14 cellular contexts compared by ENCODE assay signal in genomic region chr3:12833226-12834161, GRCh38. TPM values are rescaled to one million over a fixed set of nuclear protein-coding genes. Genes with fewer than 3 reads are reported as not detected.
DNase-seq lines count a peak whose midpoint lies in the region; ATAC-seq, FAIRE-seq and TF ChIP-seq lines count a peak whose summit lies in the region.
"Had no signal": no experiment of that assay in that cellular context is flagged by ENCODE, and none has a peak within 500 bp of the region (broad histone marks: within the 10 kb centered on the region; RNA-seq: fewer than 3 reads in every experiment).

No MANE protein-coding gene starts in this region.

- peak overlapping the region; percentile 27 for H3K27ac ChIP-seq in cardiac muscle cell
- H3K27ac ChIP-seq in H1 (ENCODE audit: low read depth, low read length), result peak overlapping the region; percentile 21
- H3K27ac ChIP-seq: C4-2B, uterus had no signal

- H3K4me3 Mint-ChIP-seq in stimulated activated naive B cell treated with anti-CD40 and anti-IgM and Interleukin-4, amounts not matched to agents 10 μg/mL and 1 μg/mL and 100 μg/mL, for 72 hours, result no peak overlapping the region
- H3K4me3 Mint-ChIP-seq: activated CD4-positive, alpha-beta memory T cell treated with anti-CD3 and anti-CD28 coated beads for 36 hours had no signal

- H4K8ac ChIP-seq in H1 (ENCODE audit: extremely low read depth, insufficient read depth, low read length), result no peak overlapping the region

- H2AFZ ChIP-seq in H1 (ENCODE audit: low read length), result no peak overlapping the region

- H2BK20ac ChIP-seq in H1 (ENCODE audit: low read length), result no peak overlapping the region

- peaks cover 1 to 29% of the 10 kb centered on the region in 2 experiments for H3K79me2 ChIP-seq in H1 (ENCODE audit: control insufficient read depth in 1 of 2, insufficient read depth in 2 of 2, low read length in 2 of 2)

- TF ChIP-seq EP300 in H1 (IDR thresholded peaks at IDR 0.05; ENCODE audit: borderline replicate concordance in 1 of 2, low read depth in 2 of 2, low read length in 2 of 2), result no peak

- no peak for TF ChIP-seq RAD21 in H1 (IDR thresholded peaks at IDR 0.05 in 1 of 2, conservative IDR thresholded peaks at IDR 0.05 in 1 of 2; ENCODE audit: low read depth in 2 of 2, low read length in 2 of 2)

- H3K4me1 Mint-ChIP-seq in stimulated activated naive B cell treated with anti-CD40 and anti-IgM and Interleukin-4, amounts not matched to agents 10 μg/mL and 1 μg/mL and 100 μg/mL, for 72 hours, result peaks cover 17 to 42% of the 10 kb centered on the region in 2 donors

- peak in 1 of 2 experiments; percentile 97; a peak in 2 of 3 replicates for TF ChIP-seq POLR2A in H1 (IDR thresholded peaks at IDR 0.05; ENCODE audit: control extremely low read depth in 1 of 2, low read depth in 2 of 2, low read length in 2 of 2)

- peak overlapping the region in 2 of 4 experiments; percentile 17 to 20; a peak in 1 of 7 replicates for H3K9ac ChIP-seq in H1 (replicated peaks in 1 of 4; ENCODE audit: extremely low read depth in 1 of 4, low read depth in 3 of 4, low read length in 3 of 4)

- DNase-seq in cardiac muscle cell (ENCODE audit: low read depth in 1 of 2, low spot score in 1 of 2) (no peak), left ventricle myocardium superior (no peak), NCI-H345 treated with DMSO at 0.1 percent for 48 hours (lab: John Stamatoyannopoulos, UW; ENCODE audit: unreplicated experiment) (peak; percentile 45), H1 (ENCODE audit: low read depth in 1 of 2, low spot score in 2 of 2) (no peak), NCI-H69 (lab: John Stamatoyannopoulos, UW) (no peak)
- DNase-seq in stimulated activated naive B cell treated with anti-CD40 and anti-IgM and Interleukin-4, amounts not matched to agents 10 μg/mL and 1 μg/mL and 100 μg/mL, for 72 hours, result no peak
- no peak for DNase-seq in effector CD4-positive, alpha-beta T cell
- DNase-seq in stimulated activated CD4-positive, alpha-beta T cell treated with anti-CD3 and anti-CD28 coated beads, Interleukin-15, amount 100 ng/mL, for 24 hours, result no peak
- DNase-seq: activated CD4-positive, alpha-beta memory T cell treated with anti-CD3 and anti-CD28 coated beads for 36 hours; T-helper 1 cell; uterus had no signal

- H2BK120ac ChIP-seq in H1 (replicated peaks; ENCODE audit: low read depth, low read length), result no peak overlapping the region

- peaks cover 79% of the 10 kb centered on the region for H3K36me3 ChIP-seq in cardiac muscle cell
- H3K36me3 ChIP-seq in H1 (ENCODE audit: control insufficient read depth in 2 of 4, insufficient read depth in 4 of 4, low read length in 3 of 4), result peaks cover 52 to 76% (median 60%) of the 10 kb centered on the region in 4 experiments
- H3K36me3 ChIP-seq: uterus had no signal

- H2BK5ac ChIP-seq in H1 (ENCODE audit: low read depth, low read length), result peak overlapping the region; percentile 44; the same call in 1 of the 2 replicates

- no peaks in the 10 kb centered on the region for H3K9me3 Mint-ChIP-seq in stimulated activated naive B cell treated with anti-CD40 and anti-IgM and Interleukin-4, amounts not matched to agents 10 μg/mL and 1 μg/mL and 100 μg/mL, for 72 hours
- H3K9me3 Mint-ChIP-seq: activated CD4-positive, alpha-beta memory T cell treated with anti-CD3 and anti-CD28 coated beads for 36 hours had no signal

- WGBS in H1 (ENCODE audit: extremely low coverage in 1 of 2, insufficient coverage in 1 of 2, insufficient read length in 1 of 2, insufficient replicate concordance in 2 of 2, low coverage in 1 of 2, low lambda C conversion rate in 2 of 2, missing lambda C conversion rate in 1 of 2), 2 experiments, result 80% methylated on average over 13 of the region's 13 CpGs; no CpG with 5 or more reads in 1 of the 2 experiments

- ATAC-seq in left ventricle myocardium superior, result no peak
- peak in 1 of 2 donors; percentile 17 for ATAC-seq in stimulated activated naive B cell treated with anti-CD40 and anti-IgM and Interleukin-4, amounts not matched to agents 10 μg/mL and 1 μg/mL and 100 μg/mL, for 72 hours (replicated peaks)

- H3K56ac ChIP-seq in H1 (replicated peaks; ENCODE audit: insufficient read length, low read depth, low read length), result no peak overlapping the region

- no peaks in the 10 kb centered on the region for H3K9me3 ChIP-seq in cardiac muscle cell (ENCODE audit: low read depth)
- no peaks in the 10 kb centered on the region for H3K9me3 ChIP-seq in H1 (ENCODE audit: insufficient read depth in 2 of 2, low read depth in 1 of 2, low read length in 1 of 2)
- H3K9me3 ChIP-seq: uterus had no signal

- TF ChIP-seq CTCF in cardiac muscle cell (IDR thresholded peaks at IDR 0.05; ENCODE audit: low read depth, low read length) (no peak), H1 (IDR thresholded peaks at IDR 0.05; ENCODE audit: control extremely low read depth in 1 of 3, insufficient read depth in 1 of 3, low read depth in 1 of 3, low read length in 3 of 3) (no peak)

- H3K4ac ChIP-seq in H1 (replicated peaks; ENCODE audit: insufficient read length, low read depth, low read length), result no peak overlapping the region

- H3K27me3 ChIP-seq in cardiac muscle cell, result no peaks in the 10 kb centered on the region
- no peaks in the 10 kb centered on the region for H3K27me3 ChIP-seq in H1 (replicated peaks in 1 of 4; ENCODE audit: control insufficient read depth in 3 of 4, extremely low read depth in 1 of 4, insufficient read depth in 3 of 4, low read length in 3 of 4)
- H3K27me3 ChIP-seq: uterus had no signal

- H3K27me3 Mint-ChIP-seq in stimulated activated naive B cell treated with anti-CD40 and anti-IgM and Interleukin-4, amounts not matched to agents 10 μg/mL and 1 μg/mL and 100 μg/mL, for 72 hours, result no peaks in the 10 kb centered on the region
- H3K27me3 Mint-ChIP-seq: activated CD4-positive, alpha-beta memory T cell treated with anti-CD3 and anti-CD28 coated beads for 36 hours had no signal

- intact Hi-C loops in left ventricle myocardium superior (cut with micrococcal nuclease), result no loop called here

- no peak overlapping the region for H2BK15ac ChIP-seq in H1 (ENCODE audit: low read length)

- H3K4me2 ChIP-seq in H1 (ENCODE audit: insufficient read depth in 1 of 2, low read depth in 2 of 2, low read length in 2 of 2), result peak overlapping the region in 1 of 2 experiments; percentile 27; a peak in 1 of 4 replicates
- H3K4me2 ChIP-seq: smooth muscle cell had no signal

- H3K4me1 ChIP-seq in cardiac muscle cell (ENCODE audit: low read depth) (no peaks in the 10 kb centered on the region), H1 (replicated peaks in 1 of 4; ENCODE audit: control insufficient read depth in 3 of 4, insufficient read depth in 4 of 4, low read length in 3 of 4) (peaks cover 4 to 13% (median 6%) of the 10 kb centered on the region in 4 experiments; a peak in 6 of 7 replicates)

- POLR2A ChIA-PET in H1 (lab: Charles Lee; ENCODE audit: partially characterized antibody), result interaction anchor here (0.7 to 28.5 kb wide), 32 partner anchors 1 to 290 kb away, joined by 3 to 661 read pairs (median 4); partner anchors contain the start of genes CAND2, RPL32 and TMEM40

- H3K4me3 ChIP-seq in cardiac muscle cell (no peak overlapping the region), H1 (ENCODE audit: extremely low read depth in 1 of 4, insufficient read depth in 2 of 4, low read depth in 3 of 4, low read length in 4 of 4) (no peak overlapping the region)
- H3K4me3 ChIP-seq: smooth muscle cell, uterus had no signal

- H3K36me3 Mint-ChIP-seq in stimulated activated naive B cell treated with anti-CD40 and anti-IgM and Interleukin-4, amounts not matched to agents 10 μg/mL and 1 μg/mL and 100 μg/mL, for 72 hours, result peaks cover 48 to 71% of the 10 kb centered on the region in 2 donors

- CTCF ChIA-PET in H1 (lab: Charles Lee; ENCODE audit: partially characterized antibody), result interaction anchor here (0.8 to 6.5 kb wide), 12 partner anchors 8 to 75 kb away, joined by 3 to 83 read pairs (median 5); partner anchors contain the start of gene RPL32

- no peak overlapping the region for H3K23ac ChIP-seq in H1 (ENCODE audit: insufficient read length)

- peaks cover 9% of the 10 kb centered on the region for H3K79me1 ChIP-seq in H1 (ENCODE audit: low read depth, low read length)

- H3K23me2 ChIP-seq in H1 (ENCODE audit: low read depth, low read length), result no peaks in the 10 kb centered on the region; the same call in 1 of the 2 replicates

- H2AK5ac ChIP-seq in H1 (ENCODE audit: low read depth, low read length), result no peak overlapping the region

- no peak for FAIRE-seq in H1 (lab: Jason Lieb, UNC)
- FAIRE-seq: islet of Langerhans had no signal

- peak overlapping the region; percentile 87 for H3K27ac Mint-ChIP-seq in stimulated activated naive B cell treated with anti-CD40 and anti-IgM and Interleukin-4, amounts not matched to agents 10 μg/mL and 1 μg/mL and 100 μg/mL, for 72 hours
- H3K27ac Mint-ChIP-seq: activated CD4-positive, alpha-beta memory T cell treated with anti-CD3 and anti-CD28 coated beads for 36 hours had no signal

- no peak overlapping the region for H4K5ac ChIP-seq in H1 (ENCODE audit: insufficient read length, low read depth, low read length)

- no peak overlapping the region for H2BK12ac ChIP-seq in H1 (ENCODE audit: low read depth, low read length)

- 0 out of 2 replicates have a peak overlapping the region, but pooled peaks have one; percentile 24 for H3K18ac ChIP-seq in H1 (ENCODE audit: extremely low read depth, low read length)

- H4K91ac ChIP-seq in H1 (replicated peaks; ENCODE audit: insufficient read length, low read length), result no peak overlapping the region

- H4K20me1 ChIP-seq in H1 (replicated peaks in 1 of 2; ENCODE audit: control insufficient read depth in 1 of 2, insufficient read depth in 2 of 2, low read length in 2 of 2), result peaks cover 18 to 34% of the 10 kb centered on the region in 2 experiments

- no peak overlapping the region for H3K14ac ChIP-seq in H1 (ENCODE audit: insufficient read length)

RNA-seq across cellular contexts. Expression of gene RPL32, which starts 7.9 kb away (rescaled TPM):
- total RNA-seq in cardiac muscle cell, result 824 and 1,421 TPM in 2 replicates
- polyA plus RNA-seq in cardiac muscle cell, result 726 and 889 TPM in 2 replicates
- 931 TPM for total RNA-seq in left ventricle myocardium superior
- 1,954 and 2,043 TPM in 2 replicates for total RNA-seq in H1 (2021; fragmentation: NEBNext Ultra II Directional; extraction: Animal tissue kit (Norgen Biotek cat#: 25700))
- 995 and 1,443 TPM in 2 replicates for polyA plus RNA-seq in H1 (2011; rRNA removed)
- polyA plus RNA-seq in H1 (2011; cell fraction: cytosol; rRNA removed), result 2,045 TPM
- polyA plus RNA-seq in H1 (2011; cell fraction: nucleus; rRNA removed), result 1,718 TPM
- 3,098 to 3,462 TPM (median 3,192 TPM) in 4 replicates for polyA plus RNA-seq in H1 (2012, experiment 1 of 2)
- 2,207 TPM for polyA plus RNA-seq in H1 (2012, experiment 2 of 2)
- 1,804 TPM for polyA plus RNA-seq in H1 (2013, experiment 1 of 2)
- 1,790 TPM for polyA plus RNA-seq in H1 (2013, experiment 2 of 2)
- polyA minus RNA-seq in H1 (2011; rRNA and poly(A)+ RNA removed), result 1,055 and 1,349 TPM in 2 replicates
- 973 TPM for polyA minus RNA-seq in H1 (2011; cell fraction: cytosol; rRNA and poly(A)+ RNA removed)
- polyA minus RNA-seq in H1 (2011; cell fraction: nucleus; rRNA and poly(A)+ RNA removed), result 656 TPM

RNA-seq across cellular contexts. Expression of gene CAND2, which starts 37.0 kb away (rescaled TPM):
- total RNA-seq in cardiac muscle cell (50.6 and 80.3 TPM in 2 replicates), left ventricle myocardium superior (69.2 TPM)
- polyA plus RNA-seq in cardiac muscle cell (35.2 and 44.7 TPM in 2 replicates), H1 (2011; rRNA removed) (8.7 and 12.0 TPM in 2 replicates)
- total RNA-seq in H1 (2021; fragmentation: NEBNext Ultra II Directional; extraction: Animal tissue kit (Norgen Biotek cat#: 25700)), result 8.7 and 11.2 TPM in 2 replicates
- 9.2 TPM for polyA plus RNA-seq in H1 (2011; cell fraction: cytosol; rRNA removed)
- 20.3 TPM for polyA plus RNA-seq in H1 (2011; cell fraction: nucleus; rRNA removed)
- 5.3 to 10.4 TPM (median 9.1 TPM) in 4 replicates for polyA plus RNA-seq in H1 (2012, experiment 1 of 2)
- 7.4 TPM for polyA plus RNA-seq in H1 (2012, experiment 2 of 2)
- 4.0 TPM for polyA plus RNA-seq in H1 (2013, experiment 1 of 2)
- 3.4 TPM for polyA plus RNA-seq in H1 (2013, experiment 2 of 2)
- polyA minus RNA-seq in H1 (2011; rRNA and poly(A)+ RNA removed), result 11.0 and 15.6 TPM in 2 replicates
- polyA minus RNA-seq in H1 (2011; cell fraction: cytosol; rRNA and poly(A)+ RNA removed), result 7.3 TPM
- polyA minus RNA-seq in H1 (2011; cell fraction: nucleus; rRNA and poly(A)+ RNA removed), result 17.4 TPM
